2 cellular contexts compared by ENCODE assay signal in genomic region chr7:99855236-99855635, GRCh38.
TF ChIP-seq lines count a peak whose summit lies in the region.

No MANE protein-coding gene starts in this region.

TF ChIP-seq in HepG2, 621 proteins besides CTCF, POLR2A, EP300 and RAD21:
- TF ChIP-seq HNF4G (IDR thresholded peaks at IDR 0.05; ENCODE audit: borderline replicate concordance, low read depth, low read length) (peak; percentile 19; the same call in 1 of the 2 replicates), HNF4G (CRISPR knock-in tag; IDR thresholded peaks at IDR 0.05; ENCODE audit: borderline replicate concordance, low read depth) (no peak), HNF4A (CRISPR knock-in tag; IDR thresholded peaks at IDR 0.05) (peak; percentile 53), PPARG (CRISPR knock-in tag; conservative IDR thresholded peaks at IDR 0.05) (0 out of 2 replicates have a peak, but pooled peaks have one; percentile 7), E2F2 (CRISPR knock-in tag; IDR thresholded peaks at IDR 0.05; ENCODE audit: borderline replicate concordance) (no peak), GABPA (IDR thresholded peaks at IDR 0.05; ENCODE audit: low read depth, low read length) (no peak), GABPA (CRISPR knock-in tag; IDR thresholded peaks at IDR 0.05; ENCODE audit: low read depth) (peak; percentile 42; the same call in 1 of the 2 replicates), NR2F6 (IDR thresholded peaks at IDR 0.05) (no peak), NR2F6 (CRISPR knock-in tag; IDR thresholded peaks at IDR 0.05) (0 out of 2 replicates have a peak, but pooled peaks have one; percentile 29), ZBTB34 (CRISPR knock-in tag; IDR thresholded peaks at IDR 0.05) (no peak)
TF ChIP-seq in HepG2: peak in this region for 5.

TF ChIP-seq in K562, 482 proteins besides CTCF, POLR2A, EP300 and RAD21:
- TF ChIP-seq NR2C1 (IDR thresholded peaks at IDR 0.05) (peak; percentile 60), NR2C1 (tag; IDR thresholded peaks at IDR 0.05) (no peak), ZNF217 (CRISPR knock-in tag; IDR thresholded peaks at IDR 0.05) (no peak)
